ENCODE assay signal across 16 cellular contexts in genomic region chr2:237337586-237337985, GRCh38.
DNase-seq lines count a peak whose midpoint lies in the region; ATAC-seq and TF ChIP-seq lines count a peak whose summit lies in the region.
"Had no signal": no experiment of that assay in that cellular context is flagged by ENCODE, and none has a peak within 500 bp of the region (broad histone marks: within the 10 kb centered on the region; RNA-seq: fewer than 3 reads in every experiment).

No MANE protein-coding gene starts in this region.

- H3K36me3 ChIP-seq in mesenchymal stem cell (ENCODE audit: control insufficient read depth in 1 of 2, insufficient read depth in 2 of 2, low read depth in 1 of 2, low read length in 2 of 2), result peaks cover 0 to 98% of the 10 kb centered on the region in 2 experiments
- peaks cover 56 to 100% (median 77%) of the 10 kb centered on the region in 4 donors for H3K36me3 ChIP-seq in sigmoid colon
- H3K36me3 ChIP-seq in stomach smooth muscle (ENCODE audit: control insufficient read depth in 2 of 2, insufficient read depth in 2 of 2, low read length in 2 of 2), result peaks cover 78 to 79% of the 10 kb centered on the region in 2 donors
- H3K36me3 ChIP-seq: HAP-1 had no signal

- H2AK5ac ChIP-seq in mesenchymal stem cell (ENCODE audit: low read length, severe bottlenecking), result no peak overlapping the region

- no peak overlapping the region for H2BK15ac ChIP-seq in mesenchymal stem cell (ENCODE audit: low read depth, poor library complexity, severe bottlenecking)

- TF ChIP-seq POLR2A in sigmoid colon (IDR thresholded peaks at IDR 0.05), result no peak

- H3K9ac ChIP-seq in mesenchymal stem cell (ENCODE audit: low read length) (peak overlapping the region; percentile 36), stomach smooth muscle (ENCODE audit: low read length in 2 of 2) (peak overlapping the region in 1 of 2 donors; percentile 6)

- ATAC-seq in HG02870 (IDR thresholded peaks at IDR 0.05; ENCODE audit: unreplicated experiment) (no peak), HG03378 (IDR thresholded peaks at IDR 0.05; ENCODE audit: unreplicated experiment) (no peak), HG03196 (IDR thresholded peaks at IDR 0.05; ENCODE audit: unreplicated experiment) (no peak)

- H3K23ac ChIP-seq in mesenchymal stem cell (ENCODE audit: low read length in 2 of 2), result no peak overlapping the region

- H3K18ac ChIP-seq in mesenchymal stem cell (ENCODE audit: low read depth in 1 of 2, low read length in 2 of 2), result peak overlapping the region in 1 of 2 experiments; percentile 28

- H3K4me1 ChIP-seq in mesenchymal stem cell (ENCODE audit: control insufficient read depth, insufficient read depth, low read depth, low read length) (no peaks in the 10 kb centered on the region), sigmoid colon (peaks cover 0 to 42% (median 27%) of the 10 kb centered on the region in 4 donors), stomach smooth muscle (ENCODE audit: control insufficient read depth, insufficient read depth, low read length) (peaks cover 20% of the 10 kb centered on the region)
- H3K4me1 ChIP-seq: HAP-1 had no signal

- TF ChIP-seq CTCF in sigmoid colon (IDR thresholded peaks at IDR 0.05), result no peak

- H2AFZ ChIP-seq in mesenchymal stem cell (ENCODE audit: low read depth, low read length), result no peak overlapping the region

- no peak overlapping the region for H2BK120ac ChIP-seq in mesenchymal stem cell (ENCODE audit: low read depth, low read length)

- H3K27me3 ChIP-seq in mesenchymal stem cell (ENCODE audit: control insufficient read depth in 1 of 2, insufficient read depth in 1 of 2, low read length in 2 of 2) (no peaks in the 10 kb centered on the region), sigmoid colon (no peaks in the 10 kb centered on the region), stomach smooth muscle (ENCODE audit: control insufficient read depth in 1 of 2, insufficient read depth in 2 of 2, low read length in 2 of 2) (no peaks in the 10 kb centered on the region)

- H2BK5ac ChIP-seq in mesenchymal stem cell (ENCODE audit: low read depth, low read length, poor library complexity, severe bottlenecking), result no peak overlapping the region

- no peak overlapping the region for H3K14ac ChIP-seq in mesenchymal stem cell (ENCODE audit: low read length in 2 of 2)

- no peak overlapping the region for H3K4me2 ChIP-seq in mesenchymal stem cell (ENCODE audit: low read length, poor library complexity, severe bottlenecking)

- peak overlapping the region in 1 of 2 experiments; percentile 41 for H2BK12ac ChIP-seq in mesenchymal stem cell (ENCODE audit: low read length in 2 of 2)

- no peaks in the 10 kb centered on the region for H3K9me3 ChIP-seq in mesenchymal stem cell (ENCODE audit: control insufficient read depth, low read length)
- no peaks in the 10 kb centered on the region for H3K9me3 ChIP-seq in sigmoid colon
- H3K9me3 ChIP-seq in stomach smooth muscle (ENCODE audit: control insufficient read depth in 2 of 2, low read length in 2 of 2), result no peaks in the 10 kb centered on the region
- H3K9me3 ChIP-seq: HAP-1 had no signal

- H3K79me1 ChIP-seq in mesenchymal stem cell (replicated peaks; ENCODE audit: low read length, poor library complexity, severe bottlenecking), result no peaks in the 10 kb centered on the region

- TF ChIP-seq EP300 in sigmoid colon (IDR thresholded peaks at IDR 0.05), result no peak

- H3K4me3 ChIP-seq in mesenchymal stem cell (ENCODE audit: insufficient read depth in 1 of 2, low read depth in 1 of 2, low read length in 2 of 2) (no peak overlapping the region), sigmoid colon (no peak overlapping the region), stomach smooth muscle (ENCODE audit: low read length in 2 of 2) (no peak overlapping the region)
- H3K4me3 ChIP-seq: HAP-1 had no signal

- H3K27ac ChIP-seq in mesenchymal stem cell (ENCODE audit: low read length, poor library complexity, severe bottlenecking), result no peak overlapping the region
- peak overlapping the region in 3 of 4 donors; percentile 21 to 91 (median 53) for H3K27ac ChIP-seq in sigmoid colon
- peak overlapping the region; percentile 62 for H3K27ac ChIP-seq in stomach smooth muscle (ENCODE audit: low read length)

- peak overlapping the region; percentile 45 for H4K8ac ChIP-seq in mesenchymal stem cell (ENCODE audit: low read length)

- no peak overlapping the region for H3K4ac ChIP-seq in mesenchymal stem cell (ENCODE audit: low read depth in 1 of 2, low read length in 2 of 2)

- WGBS in mesenchymal stem cell, result 90% methylated on average over 6 of the region's 7 CpGs
- WGBS in sigmoid colon, 2 donors, result 81 to 88% methylated on average over 7 of the region's 7 CpGs

- DNase-seq in mesenchymal stem cell, result no peak
- DNase-seq in sigmoid colon, result no peak
- DNase-seq: C1 segment of cervical spinal cord; Calu3; CD4-positive, alpha-beta memory T cell; COR-L47; DMS53; DMS79 treated with DMSO at 0.1 percent for 48 hours; GF-D8; GOT3; HFFc6 had no signal

- H4K91ac ChIP-seq in mesenchymal stem cell (ENCODE audit: low read length), result peak overlapping the region; percentile 52

- intact Hi-C loops in sigmoid colon (cut with DNase I), result no loop called here
